23 cellular contexts compared by ENCODE assay signal in the genomic region with DNA sequence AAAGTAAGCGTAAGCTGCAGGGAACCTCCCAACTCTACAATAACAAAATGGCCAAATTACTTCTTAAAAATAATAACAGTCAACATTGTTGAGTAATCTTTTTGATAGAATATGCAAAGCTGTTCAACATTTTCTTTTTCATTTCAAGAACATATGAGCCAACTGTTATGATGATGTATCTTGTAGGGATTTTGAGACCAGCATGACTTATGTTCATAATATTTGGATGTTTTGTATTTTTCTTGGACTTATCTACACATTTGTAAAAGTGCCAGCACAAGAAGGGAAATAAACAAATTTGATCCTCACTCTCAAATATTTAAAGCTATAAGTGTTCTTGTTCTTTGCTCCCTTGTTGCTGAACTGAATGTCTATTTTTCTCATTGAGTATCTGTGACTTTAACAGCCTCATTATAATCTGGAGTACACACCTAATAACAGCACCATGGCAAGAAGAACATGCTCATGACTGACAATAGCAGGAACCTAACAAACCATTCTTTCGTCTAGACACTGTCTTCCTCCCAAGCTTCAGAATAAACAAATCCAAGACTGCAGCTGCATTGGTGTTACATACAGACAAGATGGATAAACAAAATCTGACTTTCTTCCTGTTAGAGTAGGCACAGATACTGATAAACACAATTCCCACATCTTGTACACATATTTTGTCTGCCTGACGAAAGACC.
DNase-seq lines count a peak whose midpoint lies in the region; TF ChIP-seq lines count a peak whose summit lies in the region.
"Had no signal": no experiment of that assay in that cellular context is flagged by ENCODE, and none has a peak within 500 bp of the region (broad histone marks: within the 10 kb centered on the region; RNA-seq: fewer than 3 reads in every experiment).

No MANE protein-coding gene starts in this region.

- no peaks in the 10 kb centered on the region for H3K9me2 ChIP-seq in hepatocyte (replicated peaks; ENCODE audit: insufficient read depth)

- H3K79me2 ChIP-seq in hepatocyte: no peaks in the 10 kb centered on the region
- H3K79me2 ChIP-seq: parathyroid adenoma had no signal

- WGBS in hepatocyte (ENCODE audit: low lambda C conversion rate, missing lambda C conversion rate): 68% methylated on average over 3 of the region's 3 CpGs

- H3K4me2 ChIP-seq in hepatocyte: peak overlapping the region; percentile 21

- H3K27ac ChIP-seq in hepatocyte (peak overlapping the region; percentile 48), SJCRH30 (no peak overlapping the region)
- H3K27ac ChIP-seq: epithelial cell of prostate, parathyroid adenoma, sigmoid colon, testis had no signal

- no peaks in the 10 kb centered on the region for H4K20me1 ChIP-seq in hepatocyte (ENCODE audit: insufficient read depth, poor library complexity, severe bottlenecking)

- H3K9me3 ChIP-seq in hepatocyte (ENCODE audit: low read depth) (no peaks in the 10 kb centered on the region), SJCRH30 (replicated peaks) (no peaks in the 10 kb centered on the region)
- H3K9me3 ChIP-seq: testis had no signal

- no peaks in the 10 kb centered on the region for H3K4me1 ChIP-seq in hepatocyte (ENCODE audit: insufficient read depth)
- no peaks in the 10 kb centered on the region for H3K4me1 ChIP-seq in SJCRH30
- H3K4me1 ChIP-seq: parathyroid adenoma, testis had no signal

- H3K36me3 ChIP-seq in hepatocyte (replicated peaks; ENCODE audit: insufficient read depth, low read depth): no peaks in the 10 kb centered on the region
- H3K36me3 ChIP-seq in SJCRH30: no peaks in the 10 kb centered on the region
- H3K36me3 ChIP-seq: sigmoid colon had no signal

- no peak overlapping the region for H2AFZ ChIP-seq in hepatocyte
- H2AFZ ChIP-seq: parathyroid adenoma had no signal

- TF ChIP-seq CTCF in choroid plexus epithelial cell (conservative IDR thresholded peaks at IDR 0.05; ENCODE audit: low read depth, low read length) (no peak), hepatocyte (IDR thresholded peaks at IDR 0.05; ENCODE audit: poor library complexity) (no peak)

- DNase-seq in HCEC 1CT: peak; percentile 26
- DNase-seq in choroid plexus epithelial cell (ENCODE audit: low read depth): peak; percentile 58
- no peak for DNase-seq in hepatocyte (ENCODE audit: low spot score)
- DNase-seq in smooth muscle cell of the brain vasculature (ENCODE audit: low read depth, low spot score): peak; percentile 9
- DNase-seq in amniotic stem cell (lab: John Stamatoyannopoulos, UW): no peak
- DNase-seq in activated CD4-positive, CD25-positive, alpha-beta regulatory T cell treated with anti-CD3 and anti-CD28 coated beads, Interleukin-2, amount 50 U/mL, for 72 hours: no peak
- no peak for DNase-seq in SJCRH30
- DNase-seq: activated CD4-positive, alpha-beta memory T cell treated with anti-CD3 and anti-CD28 coated beads, Interleukin-2, amount 10 ng/mL, durations not matched to agents 7 days and 5 days; activated CD4-positive, CD25-positive, alpha-beta regulatory T cell; activated gamma-delta T cell; activated T-cell treated with anti-CD3 and anti-CD28 coated beads for 4 hours; CD4-positive, alpha-beta T cell; central memory CD4-positive, alpha-beta T cell; KBM-7; left colon; midbrain; MV-4-11; NCI-H1694; NCI-H69; sigmoid colon; testis had no signal

- no peak overlapping the region for H3K4me3 ChIP-seq in choroid plexus epithelial cell (ENCODE audit: low read depth, low read length)
- no peak overlapping the region for H3K4me3 ChIP-seq in hepatocyte
- no peak overlapping the region for H3K4me3 ChIP-seq in SJCRH30
- H3K4me3 ChIP-seq: sigmoid colon, testis had no signal

- H3K27me3 ChIP-seq in hepatocyte (no peaks in the 10 kb centered on the region), SJCRH30 (no peaks in the 10 kb centered on the region)
- H3K27me3 ChIP-seq: sigmoid colon, testis had no signal

Comparison
In these comparisons a context has a peak if more than half of its experiments do, and no peak if none do; other contexts are left out.
1. DNase-seq: peak in HCEC 1CT (single experiment), choroid plexus epithelial cell (single experiment) and smooth muscle cell of the brain vasculature (single experiment); none in hepatocyte (single experiment), amniotic stem cell (single experiment), activated CD4-positive, CD25-positive, alpha-beta regulatory T cell treated with anti-CD3 and anti-CD28 coated beads, Interleukin-2, amount 50 U/mL, for 72 hours (single experiment) and SJCRH30 (0 of 2).